In the genomic region with DNA sequence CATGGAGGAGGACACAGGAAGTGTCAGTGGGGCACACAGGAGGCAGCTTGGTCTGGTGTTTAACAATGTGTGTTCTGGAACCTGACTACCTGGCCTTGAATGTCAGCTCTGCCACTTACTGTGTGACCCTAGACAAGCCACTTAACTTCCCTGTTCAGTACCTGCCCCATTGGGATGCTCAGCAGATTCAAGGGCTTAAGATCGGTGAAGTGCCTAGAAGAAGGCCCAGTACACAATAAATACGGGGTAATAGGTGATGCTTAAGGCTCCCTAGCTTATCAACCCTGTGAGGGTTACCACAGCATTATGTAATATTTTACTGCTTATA, we compare ENCODE assay signal across 12 cellular contexts. TPM values are rescaled to one million over a fixed set of nuclear protein-coding genes. Genes with fewer than 3 reads are reported as not detected.
A peak's percentile ranks its signal among the peaks of the same experiment; 100 is the strongest.
DNase-seq lines count a peak whose midpoint lies in the region; ATAC-seq, FAIRE-seq and TF ChIP-seq lines count a peak whose summit lies in the region.
"Had no signal": no experiment of that assay in that cellular context is flagged by ENCODE, and none has a peak within 500 bp of the region (broad histone marks: within the 10 kb centered on the region; RNA-seq: fewer than 3 reads in every experiment).

No MANE protein-coding gene starts in this region.

- H3K27ac ChIP-seq in heart right ventricle (peak overlapping the region; percentile 68 to 99 (median 95)), H1 (ENCODE audit: low read depth, low read length) (no peak overlapping the region), urinary bladder (ENCODE audit: low read depth) (peak overlapping the region; percentile 27)

- H3K4ac ChIP-seq in H1 (replicated peaks; ENCODE audit: insufficient read length, low read depth, low read length), result no peak overlapping the region

- no peaks in the 10 kb centered on the region for H3K27me3 ChIP-seq in heart right ventricle
- no peaks in the 10 kb centered on the region; a peak in 1 of 7 replicates for H3K27me3 ChIP-seq in H1 (replicated peaks in 1 of 4; ENCODE audit: control insufficient read depth in 3 of 4, extremely low read depth in 1 of 4, insufficient read depth in 3 of 4, low read length in 3 of 4)

- peaks cover 33% of the 10 kb centered on the region for H3K27me3 Mint-ChIP-seq in neural crest cell (ENCODE audit: low read depth)

- CTCF ChIA-PET in H1 (lab: Charles Lee; ENCODE audit: partially characterized antibody), result interaction anchor here (0.6 to 2.0 kb wide), 6 partner anchors 9 to 1447 kb away, joined by 3 to 7 read pairs (median 4); a partner anchor contains a TSS

- TF ChIP-seq RAD21 in H1 (IDR thresholded peaks at IDR 0.05 in 1 of 2, conservative IDR thresholded peaks at IDR 0.05 in 1 of 2; ENCODE audit: low read depth in 2 of 2, low read length in 2 of 2), result no peak

- H4K5ac ChIP-seq in H1 (ENCODE audit: insufficient read length, low read depth, low read length), result no peak overlapping the region

- no peak overlapping the region for H3K18ac ChIP-seq in H1 (ENCODE audit: extremely low read depth, low read length)

- DNase-seq in heart right ventricle (no peak), left cardiac atrium (no peak), H1 (ENCODE audit: low read depth in 1 of 2, low spot score in 2 of 2) (no peak), neural crest cell (ENCODE audit: low read depth, low spot score) (no peak), hippocampal formation (lab: John Stamatoyannopoulos, UW) (no peak), erythroblast (lab: John Stamatoyannopoulos, UW) (no peak)
- DNase-seq: activated CD4-positive, CD25-positive, alpha-beta regulatory T cell had no signal

- TF ChIP-seq POLR2A in H1 (IDR thresholded peaks at IDR 0.05; ENCODE audit: control extremely low read depth in 1 of 2, low read depth in 2 of 2, low read length in 2 of 2) (no peak), erythroblast (IDR thresholded peaks at IDR 0.05; ENCODE audit: low read length) (no peak)

- H3K4me1 ChIP-seq in heart right ventricle (peaks cover 3 to 48% (median 44%) of the 10 kb centered on the region in 9 donors), H1 (replicated peaks in 1 of 4; ENCODE audit: control insufficient read depth in 3 of 4, insufficient read depth in 4 of 4, low read length in 3 of 4) (peaks cover 0 to 11% (median 3%) of the 10 kb centered on the region in 4 experiments; a peak in 2 of 7 replicates), urinary bladder (ENCODE audit: insufficient read depth) (no peaks in the 10 kb centered on the region)

- peaks cover 31% of the 10 kb centered on the region for H3K4me1 Mint-ChIP-seq in neural crest cell

- no peak overlapping the region for H4K8ac ChIP-seq in H1 (ENCODE audit: extremely low read depth, insufficient read depth, low read length)

- POLR2A ChIA-PET in H1 (lab: Charles Lee; ENCODE audit: partially characterized antibody), result interaction anchor here (1.1 kb wide), 1 partner anchor 12 kb away, joined by 3 read pairs; no protein-coding TSS in a partner anchor

- no peak for FAIRE-seq in H1 (lab: Jason Lieb, UNC)
- FAIRE-seq: frontal cortex had no signal

- no peak overlapping the region for H2BK5ac ChIP-seq in H1 (ENCODE audit: low read depth, low read length)

- peak overlapping the region; percentile 80 for H3K4me3 Mint-ChIP-seq in neural crest cell

- ATAC-seq in heart right ventricle (no peak), left cardiac atrium (no peak), GM21515 (IDR thresholded peaks at IDR 0.05; ENCODE audit: unreplicated experiment) (no peak)
- ATAC-seq: left lobe of liver had no signal

- H3K79me2 ChIP-seq in H1 (ENCODE audit: control insufficient read depth in 1 of 2, insufficient read depth in 2 of 2, low read length in 2 of 2), result peaks cover 0 to 24% of the 10 kb centered on the region in 2 experiments; a peak in 2 of 4 replicates

- no peak overlapping the region for H4K91ac ChIP-seq in H1 (replicated peaks; ENCODE audit: insufficient read length, low read length)

- WGBS in heart right ventricle, 2 donors, result 90 to 93% methylated on average over 2 of the region's 2 CpGs
- 81% methylated on average over 2 of the region's 2 CpGs; no CpG with 5 or more reads in 1 of the 2 experiments for WGBS in H1 (ENCODE audit: extremely low coverage in 1 of 2, insufficient coverage in 1 of 2, insufficient read length in 1 of 2, insufficient replicate concordance in 2 of 2, low coverage in 1 of 2, low lambda C conversion rate in 2 of 2, missing lambda C conversion rate in 1 of 2), 2 experiments
- 96% methylated on average over 2 of the region's 2 CpGs for WGBS in urinary bladder

- H3K4me3 ChIP-seq in heart right ventricle, result no peak overlapping the region
- H3K4me3 ChIP-seq in H1 (ENCODE audit: extremely low read depth in 1 of 4, insufficient read depth in 2 of 4, low read depth in 3 of 4, low read length in 4 of 4), result no peak overlapping the region
- H3K4me3 ChIP-seq in urinary bladder (ENCODE audit: low read depth, low read length), result no peak overlapping the region

- no peaks in the 10 kb centered on the region for H3K36me3 Mint-ChIP-seq in neural crest cell (ENCODE audit: low read depth)

- H3K9me3 ChIP-seq in heart right ventricle (peaks cover 0 to 6% (median 0%) of the 10 kb centered on the region in 11 donors), H1 (ENCODE audit: insufficient read depth in 2 of 2, low read depth in 1 of 2, low read length in 1 of 2) (no peaks in the 10 kb centered on the region)

- intact Hi-C loops in heart right ventricle (cut with DNase I) (loop anchor here in 1 of 10 donors (10.0 kb wide), 1 partner anchor 149 kb away; no protein-coding TSS in a partner anchor), left cardiac atrium (cut with DNase I) (loop anchor here in 1 of 2 donors (10.0 kb wide), 1 partner anchor 149 kb away; no protein-coding TSS in a partner anchor)

- H2BK20ac ChIP-seq in H1 (ENCODE audit: low read length), result no peak overlapping the region

- peaks cover 3% of the 10 kb centered on the region for H3K23me2 ChIP-seq in H1 (ENCODE audit: low read depth, low read length)

- H3K36me3 ChIP-seq in heart right ventricle (no peaks in the 10 kb centered on the region), H1 (ENCODE audit: control insufficient read depth in 2 of 4, insufficient read depth in 4 of 4, low read length in 3 of 4) (no peaks in the 10 kb centered on the region), urinary bladder (ENCODE audit: insufficient read depth) (no peaks in the 10 kb centered on the region)

- TF ChIP-seq EP300 in H1 (IDR thresholded peaks at IDR 0.05; ENCODE audit: borderline replicate concordance in 1 of 2, low read depth in 2 of 2, low read length in 2 of 2), result no peak

- H2BK120ac ChIP-seq in H1 (replicated peaks; ENCODE audit: low read depth, low read length), result no peak overlapping the region

- H2BK15ac ChIP-seq in H1 (ENCODE audit: low read length), result 0 out of 2 replicates have a peak overlapping the region, but pooled peaks have one; percentile 7

- TF ChIP-seq CTCF in heart right ventricle (IDR thresholded peaks at IDR 0.05) (no peak), H1 (IDR thresholded peaks at IDR 0.05; ENCODE audit: control extremely low read depth in 1 of 3, insufficient read depth in 1 of 3, low read depth in 1 of 3, low read length in 3 of 3) (no peak), neural crest cell (conservative IDR thresholded peaks at IDR 0.05) (no peak)

- H3K9ac ChIP-seq in H1 (replicated peaks in 1 of 4; ENCODE audit: extremely low read depth in 1 of 4, low read depth in 3 of 4, low read length in 3 of 4), result no peak overlapping the region

- H3K79me1 ChIP-seq in H1 (ENCODE audit: low read depth, low read length), result no peaks in the 10 kb centered on the region; the same call in 1 of the 2 replicates

- no peak overlapping the region for H3K56ac ChIP-seq in H1 (replicated peaks; ENCODE audit: insufficient read length, low read depth, low read length)

- H2AK5ac ChIP-seq in H1 (ENCODE audit: low read depth, low read length), result no peak overlapping the region

- H3K4me2 ChIP-seq in H1 (ENCODE audit: insufficient read depth in 1 of 2, low read depth in 2 of 2, low read length in 2 of 2), result no peak overlapping the region

- H3K27ac Mint-ChIP-seq in neural crest cell (ENCODE audit: unreplicated experiment), result no peak overlapping the region
- H3K27ac Mint-ChIP-seq: activated T-helper 2 cell treated with anti-CD3 and anti-CD28 coated beads, Interferon-gamma antibody, Interleukin-2, Interleukin-4, amounts not matched to agents 10 μg/mL and 5 μg/mL and 100 μg/mL, durations not matched to agents 14 hours and 24 hours and 36 hours had no signal

- H2BK12ac ChIP-seq in H1 (ENCODE audit: low read depth, low read length), result no peak overlapping the region

- H4K20me1 ChIP-seq in H1 (replicated peaks in 1 of 2; ENCODE audit: control insufficient read depth in 1 of 2, insufficient read depth in 2 of 2, low read length in 2 of 2), result no peaks in the 10 kb centered on the region

- H3K9me3 Mint-ChIP-seq in neural crest cell, result no peaks in the 10 kb centered on the region
- H3K9me3 Mint-ChIP-seq: activated T-helper 2 cell treated with anti-CD3 and anti-CD28 coated beads, Interferon-gamma antibody, Interleukin-2, Interleukin-4, amounts not matched to agents 10 μg/mL and 5 μg/mL and 100 μg/mL, durations not matched to agents 14 hours and 24 hours and 36 hours had no signal

- H3K14ac ChIP-seq in H1 (ENCODE audit: insufficient read length), result no peak overlapping the region

- H3K23ac ChIP-seq in H1 (ENCODE audit: insufficient read length), result no peak overlapping the region

- no peak overlapping the region for H2AFZ ChIP-seq in H1 (ENCODE audit: low read length)

RNA-seq across cellular contexts. Expression of a gene that starts 1.6 kb away (rescaled TPM):
- total RNA-seq in heart right ventricle (10 to 100 TPM in 5 of 10 donors, 1 to 10 TPM in 5; 6.0 to 12.6 (median 9.3) TPM), left cardiac atrium (10 to 100 TPM; 11.0 to 16.9 TPM), neural crest cell (9.5 and 10.4 TPM in 2 replicates), urinary bladder (39.5 TPM)
- polyA plus RNA-seq in heart right ventricle (10 to 100 TPM in 1 of 2 donors, 1 to 10 TPM in 1; 5.6 to 13.5 TPM), H1 (2011; rRNA removed) (3.0 and 4.5 TPM in 2 replicates), urinary bladder (27.3 TPM)
- total RNA-seq in H1 (2021; fragmentation: NEBNext Ultra II Directional; extraction: Animal tissue kit (Norgen Biotek cat#: 25700)), result 10.9 and 11.9 TPM in 2 replicates
- polyA plus RNA-seq in H1 (2011; cell fraction: cytosol; rRNA removed), result 5.6 TPM
- 2.3 TPM for polyA plus RNA-seq in H1 (2011; cell fraction: nucleus; rRNA removed)
- polyA plus RNA-seq in H1 (2012, experiment 1 of 2), result 3.9 to 5.7 TPM (median 4.9 TPM) in 4 replicates
- polyA plus RNA-seq in H1 (2012, experiment 2 of 2), result 3.1 TPM
- polyA plus RNA-seq in H1 (2013, experiment 1 of 2), result 5.5 TPM
- 6.7 TPM for polyA plus RNA-seq in H1 (2013, experiment 2 of 2)
- polyA minus RNA-seq in H1 (2011; rRNA and poly(A)+ RNA removed), result 1.6 and 2.2 TPM in 2 replicates
- polyA minus RNA-seq in H1 (2011; cell fraction: cytosol; rRNA and poly(A)+ RNA removed), result 9.0 TPM
- 8.7 TPM for polyA minus RNA-seq in H1 (2011; cell fraction: nucleus; rRNA and poly(A)+ RNA removed)

RNA-seq across cellular contexts. Expression of a gene that starts 33.9 kb away (rescaled TPM):
- total RNA-seq in heart right ventricle (not detected), left cardiac atrium (not detected), neural crest cell (not detected in 2 replicates), urinary bladder (not detected)
- polyA plus RNA-seq in heart right ventricle (not detected), H1 (2011; rRNA removed) (not detected in 2 replicates), urinary bladder (not detected)
- not detected in 2 replicates for total RNA-seq in H1 (2021; fragmentation: NEBNext Ultra II Directional; extraction: Animal tissue kit (Norgen Biotek cat#: 25700))
- not detected for polyA plus RNA-seq in H1 (2011; cell fraction: cytosol; rRNA removed)
- polyA plus RNA-seq in H1 (2011; cell fraction: nucleus; rRNA removed), result not detected
- not detected in 4 replicates for polyA plus RNA-seq in H1 (2012, experiment 1 of 2)
- not detected for polyA plus RNA-seq in H1 (2012, experiment 2 of 2)
- polyA plus RNA-seq in H1 (2013, experiment 1 of 2), result not detected
- 0.09 TPM for polyA plus RNA-seq in H1 (2013, experiment 2 of 2)
- polyA minus RNA-seq in H1 (2011; rRNA and poly(A)+ RNA removed), result not detected in 2 replicates
- polyA minus RNA-seq in H1 (2011; cell fraction: cytosol; rRNA and poly(A)+ RNA removed), result not detected
- polyA minus RNA-seq in H1 (2011; cell fraction: nucleus; rRNA and poly(A)+ RNA removed), result not detected
- total RNA-seq: activated T-helper 2 cell treated with anti-CD3 and anti-CD28 coated beads, Interferon-gamma antibody, Interleukin-2, Interleukin-4, amounts not matched to agents 10 μg/mL and 5 μg/mL and 100 μg/mL, durations not matched to agents 14 hours and 24 hours and 36 hours; left lobe of liver had no signal
